8 cellular contexts compared by ENCODE assay signal in the genomic region with DNA sequence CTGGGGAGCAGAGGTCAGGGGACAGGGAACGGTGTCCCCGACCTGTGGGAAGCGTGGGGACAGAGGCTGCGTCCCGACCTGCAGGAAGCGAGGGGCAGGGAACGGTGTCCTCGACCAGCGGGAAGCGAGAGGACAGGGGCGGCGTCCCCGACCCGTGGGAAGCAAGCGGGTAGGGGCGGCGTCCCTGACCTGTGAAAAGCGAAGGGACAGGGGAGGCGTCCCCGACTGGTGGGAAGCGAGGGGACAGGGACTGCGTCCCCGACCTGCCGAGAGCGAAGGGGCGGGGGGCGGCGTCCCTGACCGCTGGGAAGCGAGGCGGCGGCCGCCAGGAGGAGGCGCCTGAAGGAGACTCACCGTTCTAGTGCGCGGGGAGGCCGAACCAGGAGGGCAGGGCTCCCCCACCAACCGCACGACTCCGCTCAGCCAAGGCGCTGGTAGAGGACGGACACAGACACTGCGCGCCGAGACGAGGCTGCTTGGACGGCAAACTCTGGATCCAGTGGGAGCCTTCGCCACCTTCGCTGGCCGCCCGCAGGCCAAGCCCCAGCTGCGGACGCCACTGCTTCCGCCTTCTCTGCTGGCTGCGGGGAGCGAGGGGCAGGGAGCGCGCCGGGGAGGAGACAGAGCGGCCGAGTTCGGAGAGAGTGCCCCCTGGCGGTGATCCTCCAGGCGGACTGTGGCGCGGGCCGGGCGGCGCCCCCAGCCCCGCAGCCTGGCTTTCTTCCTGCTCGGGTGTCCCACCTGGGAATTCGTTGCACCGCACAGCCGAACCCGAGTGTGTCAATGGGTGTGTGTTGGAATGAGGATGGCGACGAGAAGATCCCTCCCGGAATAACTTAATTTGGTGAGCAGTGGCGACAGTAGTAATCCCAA. TPM values are rescaled to one million over a fixed set of nuclear protein-coding genes. Genes with fewer than 3 reads are reported as not detected.
DNase-seq lines count a peak whose midpoint lies in the region; ATAC-seq and TF ChIP-seq lines count a peak whose summit lies in the region.

A gene with protein sequence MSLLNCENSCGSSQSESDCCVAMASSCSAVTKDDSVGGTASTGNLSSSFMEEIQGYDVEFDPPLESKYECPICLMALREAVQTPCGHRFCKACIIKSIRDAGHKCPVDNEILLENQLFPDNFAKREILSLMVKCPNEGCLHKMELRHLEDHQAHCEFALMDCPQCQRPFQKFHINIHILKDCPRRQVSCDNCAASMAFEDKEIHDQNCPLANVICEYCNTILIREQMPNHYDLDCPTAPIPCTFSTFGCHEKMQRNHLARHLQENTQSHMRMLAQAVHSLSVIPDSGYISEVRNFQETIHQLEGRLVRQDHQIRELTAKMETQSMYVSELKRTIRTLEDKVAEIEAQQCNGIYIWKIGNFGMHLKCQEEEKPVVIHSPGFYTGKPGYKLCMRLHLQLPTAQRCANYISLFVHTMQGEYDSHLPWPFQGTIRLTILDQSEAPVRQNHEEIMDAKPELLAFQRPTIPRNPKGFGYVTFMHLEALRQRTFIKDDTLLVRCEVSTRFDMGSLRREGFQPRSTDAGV (minus strand): TSS at position 579 of the 873 bp plus-strand sequence. CDS start 8,757 bp downstream, outside the sequence.

- H3K4me1 Mint-ChIP-seq in activated CD4-positive, alpha-beta T cell treated with anti-CD3 and anti-CD28 coated beads for 36 hours = peaks cover 32% of the 10 kb centered on the region

- TF ChIP-seq CTCF in choroid plexus epithelial cell (conservative IDR thresholded peaks at IDR 0.05; ENCODE audit: low read depth, low read length) = peak; percentile 73

- intact Hi-C loops in activated CD4-positive, alpha-beta T cell treated with anti-CD3 and anti-CD28 coated beads for 36 hours (cut with DNase I, micrococcal nuclease) = loop anchor here (1.0 to 10.0 kb wide), 7 partner anchors 84 to 1593 kb away; a partner anchor contains a TSS

- peak within 1 kb of the TSS; percentile 80 for H3K4me3 ChIP-seq in choroid plexus epithelial cell (ENCODE audit: low read depth, low read length)

- POLR2A ChIA-PET in activated CD4-positive, alpha-beta T cell treated with anti-CD3 and anti-CD28 coated beads for 36 hours (lab: Charles Lee) = no interaction called here

- ATAC-seq in HG03175 (IDR thresholded peaks at IDR 0.05; ENCODE audit: unreplicated experiment) = peak; percentile 98
- peak; percentile 95 for ATAC-seq in activated CD4-positive, alpha-beta T cell treated with anti-CD3 and anti-CD28 coated beads for 36 hours

- peaks cover 5% of the 10 kb centered on the region for H3K27me3 Mint-ChIP-seq in activated CD4-positive, alpha-beta T cell treated with anti-CD3 and anti-CD28 coated beads for 36 hours

- TF ChIP-seq POLR2A in GM18951 (IDR thresholded peaks at IDR 0.05; ENCODE audit: extremely low read depth, insufficient read depth, insufficient read length) = peak; percentile 95

- in situ Hi-C loops in GM18951 (cut with MboI; ENCODE audit: low sequenced_read_pairs, unreplicated experiment) = no loop called here

- CTCF ChIA-PET in activated CD4-positive, alpha-beta T cell treated with anti-CD3 and anti-CD28 coated beads for 36 hours (lab: Charles Lee) = interaction anchor here (0.6 to 2.9 kb wide), 12 partner anchors 8 to 503 kb away, joined by 3 to 26 read pairs (median 3); no protein-coding TSS in a partner anchor

- no peaks in the 10 kb centered on the region for H3K27me3 ChIP-seq in layer of hippocampus (ENCODE audit: control insufficient read depth, insufficient read depth, low read length)

- H3K27ac ChIP-seq in layer of hippocampus (ENCODE audit: low read depth, low read length) = peak within 1 kb of the TSS; percentile 84

- peaks cover 1% of the 10 kb centered on the region for H3K9me3 Mint-ChIP-seq in activated CD4-positive, alpha-beta T cell treated with anti-CD3 and anti-CD28 coated beads for 36 hours (ENCODE audit: low read depth)

- H3K27ac Mint-ChIP-seq in activated CD4-positive, alpha-beta T cell treated with anti-CD3 and anti-CD28 coated beads for 36 hours = peak within 1 kb of the TSS; percentile 88

- peaks cover 6% of the 10 kb centered on the region for H3K36me3 Mint-ChIP-seq in activated CD4-positive, alpha-beta T cell treated with anti-CD3 and anti-CD28 coated beads for 36 hours (ENCODE audit: low read depth)

- DNase-seq in AML-193 (lab: John Stamatoyannopoulos, UW) = peak; percentile 69 to 75
- peak; percentile 61 for DNase-seq in NCI-H345 treated with DMSO at 0.1 percent for 48 hours (lab: John Stamatoyannopoulos, UW; ENCODE audit: unreplicated experiment)
- peak; percentile 95 for DNase-seq in activated CD4-positive, alpha-beta T cell treated with anti-CD3 and anti-CD28 coated beads for 36 hours
- DNase-seq in choroid plexus epithelial cell (ENCODE audit: low read depth) = peak; percentile 87
- DNase-seq in stimulated activated CD4-positive, alpha-beta T cell treated with anti-CD3 and anti-CD28 coated beads, Interleukin-1b, Interleukin-23, amount 100 ng/mL, for 4 hours (ENCODE audit: low read depth in 2 of 2) = peak; percentile 89 to 93

- H3K4me3 Mint-ChIP-seq in activated CD4-positive, alpha-beta T cell treated with anti-CD3 and anti-CD28 coated beads for 36 hours = peak within 1 kb of the TSS; percentile 95

RNA-seq across cellular contexts. Expression of the gene that starts here (rescaled TPM):
- total RNA-seq in activated CD4-positive, alpha-beta T cell treated with anti-CD3 and anti-CD28 coated beads for 36 hours = 10 to 100 TPM; 11.1 to 12.5 TPM

Comparison
In these comparisons a context has a peak if more than half of its experiments do, and no peak if none do; other contexts are left out.
1. Peak in every context shown above with its lines: DNase-seq, ATAC-seq, H3K4me3 ChIP-seq and H3K27ac ChIP-seq.